1 cellular context compared by ENCODE assay signal in the genomic region with DNA sequence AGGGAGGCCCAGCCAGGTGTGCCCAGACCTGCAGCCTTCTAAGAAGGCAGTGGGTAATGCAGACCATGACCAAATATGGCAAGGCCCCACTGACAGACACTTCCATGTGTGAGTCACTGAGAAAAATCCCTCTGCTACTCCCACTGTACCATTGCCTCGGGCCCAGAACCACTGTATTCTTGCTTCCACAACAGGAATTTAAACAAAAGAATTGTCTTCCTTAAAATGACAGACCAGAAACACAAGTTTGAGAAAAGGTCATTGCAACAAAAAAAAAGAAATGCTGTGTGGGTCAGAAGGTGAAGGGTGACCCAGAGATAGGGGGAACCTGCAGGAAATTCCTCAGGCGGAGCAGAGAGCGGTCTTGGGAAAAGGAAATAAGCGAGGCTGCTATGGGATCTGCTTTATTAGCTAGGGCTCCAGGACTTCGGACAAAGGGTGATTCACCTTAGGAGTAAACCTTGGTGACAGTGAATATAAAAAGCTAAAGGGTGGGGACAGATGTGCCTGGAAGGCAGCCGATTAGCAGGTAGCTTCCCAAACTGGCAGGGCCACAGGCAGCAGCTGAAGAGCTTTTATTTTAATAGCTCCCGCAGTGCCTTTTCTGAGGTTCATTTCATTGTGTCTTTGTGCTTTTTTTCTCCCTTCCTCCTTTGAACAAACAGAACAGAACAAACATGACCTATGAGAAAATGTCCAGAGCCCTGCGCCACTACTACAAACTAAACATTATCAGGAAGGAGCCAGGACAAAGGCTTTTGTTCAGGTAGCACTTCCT.
A peak's percentile ranks its signal among the peaks of the same experiment; 100 is the strongest.
TF ChIP-seq lines count a peak whose summit lies in the region.

No MANE protein-coding gene starts in this region.

TF ChIP-seq in HepG2, 621 proteins besides CTCF, POLR2A, EP300 and RAD21 (continued from another document):
- 0 out of 2 replicates have a peak, but pooled peaks have one; percentile 69 for TF ChIP-seq MBD4 (IDR thresholded peaks at IDR 0.05; ENCODE audit: borderline replicate concordance, low read length)
- TF ChIP-seq, protein P1, sequence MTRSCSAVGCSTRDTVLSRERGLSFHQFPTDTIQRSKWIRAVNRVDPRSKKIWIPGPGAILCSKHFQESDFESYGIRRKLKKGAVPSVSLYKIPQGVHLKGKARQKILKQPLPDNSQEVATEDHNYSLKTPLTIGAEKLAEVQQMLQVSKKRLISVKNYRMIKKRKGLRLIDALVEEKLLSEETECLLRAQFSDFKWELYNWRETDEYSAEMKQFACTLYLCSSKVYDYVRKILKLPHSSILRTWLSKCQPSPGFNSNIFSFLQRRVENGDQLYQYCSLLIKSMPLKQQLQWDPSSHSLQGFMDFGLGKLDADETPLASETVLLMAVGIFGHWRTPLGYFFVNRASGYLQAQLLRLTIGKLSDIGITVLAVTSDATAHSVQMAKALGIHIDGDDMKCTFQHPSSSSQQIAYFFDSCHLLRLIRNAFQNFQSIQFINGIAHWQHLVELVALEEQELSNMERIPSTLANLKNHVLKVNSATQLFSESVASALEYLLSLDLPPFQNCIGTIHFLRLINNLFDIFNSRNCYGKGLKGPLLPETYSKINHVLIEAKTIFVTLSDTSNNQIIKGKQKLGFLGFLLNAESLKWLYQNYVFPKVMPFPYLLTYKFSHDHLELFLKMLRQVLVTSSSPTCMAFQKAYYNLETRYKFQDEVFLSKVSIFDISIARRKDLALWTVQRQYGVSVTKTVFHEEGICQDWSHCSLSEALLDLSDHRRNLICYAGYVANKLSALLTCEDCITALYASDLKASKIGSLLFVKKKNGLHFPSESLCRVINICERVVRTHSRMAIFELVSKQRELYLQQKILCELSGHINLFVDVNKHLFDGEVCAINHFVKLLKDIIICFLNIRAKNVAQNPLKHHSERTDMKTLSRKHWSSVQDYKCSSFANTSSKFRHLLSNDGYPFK (CRISPR knock-in tag; IDR thresholded peaks at IDR 0.05; ENCODE audit: borderline replicate concordance) = no peak
- TF ChIP-seq KLF11 (CRISPR knock-in tag; IDR thresholded peaks at IDR 0.05) = no peak
- TF ChIP-seq, protein P2, sequence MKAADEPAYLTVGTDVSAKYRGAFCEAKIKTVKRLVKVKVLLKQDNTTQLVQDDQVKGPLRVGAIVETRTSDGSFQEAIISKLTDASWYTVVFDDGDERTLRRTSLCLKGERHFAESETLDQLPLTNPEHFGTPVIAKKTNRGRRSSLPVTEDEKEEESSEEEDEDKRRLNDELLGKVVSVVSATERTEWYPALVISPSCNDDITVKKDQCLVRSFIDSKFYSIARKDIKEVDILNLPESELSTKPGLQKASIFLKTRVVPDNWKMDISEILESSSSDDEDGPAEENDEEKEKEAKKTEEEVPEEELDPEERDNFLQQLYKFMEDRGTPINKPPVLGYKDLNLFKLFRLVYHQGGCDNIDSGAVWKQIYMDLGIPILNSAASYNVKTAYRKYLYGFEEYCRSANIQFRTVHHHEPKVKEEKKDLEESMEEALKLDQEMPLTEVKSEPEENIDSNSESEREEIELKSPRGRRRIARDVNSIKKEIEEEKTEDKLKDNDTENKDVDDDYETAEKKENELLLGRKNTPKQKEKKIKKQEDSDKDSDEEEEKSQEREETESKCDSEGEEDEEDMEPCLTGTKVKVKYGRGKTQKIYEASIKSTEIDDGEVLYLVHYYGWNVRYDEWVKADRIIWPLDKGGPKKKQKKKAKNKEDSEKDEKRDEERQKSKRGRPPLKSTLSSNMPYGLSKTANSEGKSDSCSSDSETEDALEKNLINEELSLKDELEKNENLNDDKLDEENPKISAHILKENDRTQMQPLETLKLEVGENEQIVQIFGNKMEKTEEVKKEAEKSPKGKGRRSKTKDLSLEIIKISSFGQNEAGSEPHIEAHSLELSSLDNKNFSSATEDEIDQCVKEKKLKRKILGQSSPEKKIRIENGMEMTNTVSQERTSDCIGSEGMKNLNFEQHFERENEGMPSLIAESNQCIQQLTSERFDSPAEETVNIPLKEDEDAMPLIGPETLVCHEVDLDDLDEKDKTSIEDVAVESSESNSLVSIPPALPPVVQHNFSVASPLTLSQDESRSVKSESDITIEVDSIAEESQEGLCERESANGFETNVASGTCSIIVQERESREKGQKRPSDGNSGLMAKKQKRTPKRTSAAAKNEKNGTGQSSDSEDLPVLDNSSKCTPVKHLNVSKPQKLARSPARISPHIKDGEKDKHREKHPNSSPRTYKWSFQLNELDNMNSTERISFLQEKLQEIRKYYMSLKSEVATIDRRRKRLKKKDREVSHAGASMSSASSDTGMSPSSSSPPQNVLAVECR (CRISPR knock-in tag; IDR thresholded peaks at IDR 0.05; ENCODE audit: borderline replicate concordance) = no peak
- TF ChIP-seq ZMYM2 (CRISPR knock-in tag; IDR thresholded peaks at IDR 0.05) = no peak
- TF ChIP-seq, protein P3, sequence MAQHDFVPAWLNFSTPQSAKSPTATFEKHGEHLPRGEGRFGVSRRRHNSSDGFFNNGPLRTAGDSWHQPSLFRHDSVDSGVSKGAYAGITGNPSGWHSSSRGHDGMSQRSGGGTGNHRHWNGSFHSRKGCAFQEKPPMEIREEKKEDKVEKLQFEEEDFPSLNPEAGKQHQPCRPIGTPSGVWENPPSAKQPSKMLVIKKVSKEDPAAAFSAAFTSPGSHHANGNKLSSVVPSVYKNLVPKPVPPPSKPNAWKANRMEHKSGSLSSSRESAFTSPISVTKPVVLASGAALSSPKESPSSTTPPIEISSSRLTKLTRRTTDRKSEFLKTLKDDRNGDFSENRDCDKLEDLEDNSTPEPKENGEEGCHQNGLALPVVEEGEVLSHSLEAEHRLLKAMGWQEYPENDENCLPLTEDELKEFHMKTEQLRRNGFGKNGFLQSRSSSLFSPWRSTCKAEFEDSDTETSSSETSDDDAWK (CRISPR knock-in tag; IDR thresholded peaks at IDR 0.05) = no peak
- TF ChIP-seq, protein P4, sequence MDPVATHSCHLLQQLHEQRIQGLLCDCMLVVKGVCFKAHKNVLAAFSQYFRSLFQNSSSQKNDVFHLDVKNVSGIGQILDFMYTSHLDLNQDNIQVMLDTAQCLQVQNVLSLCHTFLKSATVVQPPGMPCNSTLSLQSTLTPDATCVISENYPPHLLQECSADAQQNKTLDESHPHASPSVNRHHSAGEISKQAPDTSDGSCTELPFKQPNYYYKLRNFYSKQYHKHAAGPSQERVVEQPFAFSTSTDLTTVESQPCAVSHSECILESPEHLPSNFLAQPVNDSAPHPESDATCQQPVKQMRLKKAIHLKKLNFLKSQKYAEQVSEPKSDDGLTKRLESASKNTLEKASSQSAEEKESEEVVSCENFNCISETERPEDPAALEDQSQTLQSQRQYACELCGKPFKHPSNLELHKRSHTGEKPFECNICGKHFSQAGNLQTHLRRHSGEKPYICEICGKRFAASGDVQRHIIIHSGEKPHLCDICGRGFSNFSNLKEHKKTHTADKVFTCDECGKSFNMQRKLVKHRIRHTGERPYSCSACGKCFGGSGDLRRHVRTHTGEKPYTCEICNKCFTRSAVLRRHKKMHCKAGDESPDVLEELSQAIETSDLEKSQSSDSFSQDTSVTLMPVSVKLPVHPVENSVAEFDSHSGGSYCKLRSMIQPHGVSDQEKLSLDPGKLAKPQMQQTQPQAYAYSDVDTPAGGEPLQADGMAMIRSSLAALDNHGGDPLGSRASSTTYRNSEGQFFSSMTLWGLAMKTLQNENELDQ (CRISPR knock-in tag; IDR thresholded peaks at IDR 0.05; ENCODE audit: borderline replicate concordance) = no peak
- TF ChIP-seq ZNF839 (CRISPR knock-in tag; IDR thresholded peaks at IDR 0.05; ENCODE audit: borderline replicate concordance) = no peak
- no peak for TF ChIP-seq TOPORS (CRISPR knock-in tag; IDR thresholded peaks at IDR 0.05)
- TF ChIP-seq KLF13 (CRISPR knock-in tag; IDR thresholded peaks at IDR 0.05) = no peak
- TF ChIP-seq ZNF350 (CRISPR knock-in tag; IDR thresholded peaks at IDR 0.05; ENCODE audit: borderline replicate concordance, low read depth) = no peak
- TF ChIP-seq SYNCRIP (IDR thresholded peaks at IDR 0.05; ENCODE audit: insufficient read depth, low read depth, low read length) = no peak
- no peak for TF ChIP-seq ZNF232 (CRISPR knock-in tag; IDR thresholded peaks at IDR 0.05; ENCODE audit: borderline replicate concordance)
- TF ChIP-seq HNRNPL (IDR thresholded peaks at IDR 0.05; ENCODE audit: low read depth, low read length) = no peak
- TF ChIP-seq ZBTB20 (CRISPR knock-in tag; IDR thresholded peaks at IDR 0.05; ENCODE audit: borderline replicate concordance, low read depth) = no peak
- TF ChIP-seq KMT2B (CRISPR knock-in tag; IDR thresholded peaks at IDR 0.05) = no peak
- no peak for TF ChIP-seq ZNF12 (CRISPR knock-in tag; IDR thresholded peaks at IDR 0.05)
- TF ChIP-seq, protein P5, sequence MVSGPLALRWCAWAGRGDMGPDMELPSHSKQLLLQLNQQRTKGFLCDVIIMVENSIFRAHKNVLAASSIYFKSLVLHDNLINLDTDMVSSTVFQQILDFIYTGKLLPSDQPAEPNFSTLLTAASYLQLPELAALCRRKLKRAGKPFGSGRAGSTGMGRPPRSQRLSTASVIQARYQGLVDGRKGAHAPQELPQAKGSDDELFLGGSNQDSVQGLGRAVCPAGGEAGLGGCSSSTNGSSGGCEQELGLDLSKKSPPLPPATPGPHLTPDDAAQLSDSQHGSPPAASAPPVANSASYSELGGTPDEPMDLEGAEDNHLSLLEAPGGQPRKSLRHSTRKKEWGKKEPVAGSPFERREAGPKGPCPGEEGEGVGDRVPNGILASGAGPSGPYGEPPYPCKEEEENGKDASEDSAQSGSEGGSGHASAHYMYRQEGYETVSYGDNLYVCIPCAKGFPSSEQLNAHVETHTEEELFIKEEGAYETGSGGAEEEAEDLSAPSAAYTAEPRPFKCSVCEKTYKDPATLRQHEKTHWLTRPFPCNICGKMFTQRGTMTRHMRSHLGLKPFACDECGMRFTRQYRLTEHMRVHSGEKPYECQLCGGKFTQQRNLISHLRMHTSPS (CRISPR knock-in tag; IDR thresholded peaks at IDR 0.05; ENCODE audit: low read depth) = no peak
- no peak for TF ChIP-seq CBFB (CRISPR knock-in tag; IDR thresholded peaks at IDR 0.05)
- no peak for TF ChIP-seq ZNF160 (CRISPR knock-in tag; IDR thresholded peaks at IDR 0.05)
